9 cellular contexts compared by ENCODE assay signal in the genomic region with DNA sequence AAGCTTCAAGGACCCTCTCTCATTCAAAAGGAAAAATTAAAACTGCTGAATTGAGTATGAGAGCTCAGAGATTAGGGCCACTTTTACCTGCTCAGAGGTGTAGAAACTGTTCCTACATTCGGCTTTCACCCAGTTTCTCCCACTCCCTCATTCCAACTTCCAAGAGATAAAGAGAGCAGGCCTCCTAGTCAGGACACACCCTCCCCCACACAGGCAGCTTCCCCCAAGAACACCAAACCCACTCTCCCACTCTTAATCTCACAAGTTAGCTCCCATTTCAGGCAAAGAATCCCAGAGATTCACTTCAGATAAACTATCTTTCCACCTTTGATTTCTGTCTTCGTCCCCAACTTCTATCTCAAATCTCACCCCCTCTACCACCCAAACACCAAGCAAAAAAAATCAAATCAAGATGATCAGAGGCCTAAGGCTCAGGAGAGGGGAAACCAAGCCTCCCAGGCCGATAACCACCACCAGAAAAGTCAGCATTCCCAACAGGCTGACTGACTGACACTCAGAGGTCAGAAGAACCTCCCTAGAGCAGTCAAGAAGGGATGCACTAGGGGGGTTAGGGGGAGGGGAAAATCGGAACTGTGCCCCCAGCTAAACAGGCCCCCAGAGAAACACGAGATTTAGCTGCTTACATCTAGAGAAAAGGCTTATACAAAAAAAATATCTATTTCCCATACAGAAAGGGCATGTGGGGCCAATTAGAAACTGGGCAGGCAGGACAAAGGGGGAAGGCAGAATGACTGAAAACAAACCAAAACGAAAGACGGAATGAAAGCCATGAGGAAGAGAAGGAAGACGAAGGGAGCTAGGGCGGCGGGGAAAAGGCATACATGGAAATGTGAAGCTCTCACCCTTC. TPM values are rescaled to one million over a fixed set of nuclear protein-coding genes. Genes with fewer than 3 reads are reported as not detected.
DNase-seq lines count a peak whose midpoint lies in the region; ATAC-seq, FAIRE-seq and TF ChIP-seq lines count a peak whose summit lies in the region.
"Had no signal": no experiment of that assay in that cellular context is flagged by ENCODE, and none has a peak within 500 bp of the region (broad histone marks: within the 10 kb centered on the region; RNA-seq: fewer than 3 reads in every experiment).

No MANE protein-coding gene starts in this region.

- H3K9me3 ChIP-seq in lower lobe of right lung: no peaks in the 10 kb centered on the region

- no peak for DNase-seq in activated naive CD4-positive, alpha-beta T cell treated with anti-CD3 and anti-CD28 coated beads, Interleukin-2, amount 10 ng/mL, durations not matched to agents 7 days and 5 days
- no peak for DNase-seq in activated naive CD4-positive, alpha-beta T cell treated with Interleukin-2 at 50 U/mL for 16 hours
- DNase-seq in astrocyte of the cerebellum (ENCODE audit: low read depth) (no peak), lower lobe of right lung (no peak), type B pancreatic cell (ENCODE audit: extremely low spot score, unreplicated experiment) (no peak), SHP77 (lab: John Stamatoyannopoulos, UW) (no peak), GM19239 (ENCODE audit: insufficient read length, low spot score) (no peak)

- no peak for ATAC-seq in lower lobe of right lung
- no peak for ATAC-seq in GM21786 (IDR thresholded peaks at IDR 0.05; ENCODE audit: unreplicated experiment)

- H3K36me3 Mint-ChIP-seq in activated naive CD4-positive, alpha-beta T cell treated with anti-CD3 and anti-CD28 coated beads, Interleukin-2, amount 10 ng/mL, durations not matched to agents 7 days and 5 days: peaks cover 48% of the 10 kb centered on the region
- H3K36me3 Mint-ChIP-seq in type B pancreatic cell: peaks cover 32% of the 10 kb centered on the region

- H3K27ac Mint-ChIP-seq in activated naive CD4-positive, alpha-beta T cell treated with anti-CD3 and anti-CD28 coated beads, Interleukin-2, amount 10 ng/mL, durations not matched to agents 7 days and 5 days: peak overlapping the region; percentile 53
- peak overlapping the region; percentile 96 for H3K27ac Mint-ChIP-seq in type B pancreatic cell

- H3K27ac ChIP-seq in lower lobe of right lung: peak overlapping the region; percentile 78

- CTCF ChIA-PET in activated naive CD4-positive, alpha-beta T cell treated with anti-CD3 and anti-CD28 coated beads, Interleukin-2, amount 10 ng/mL, durations not matched to agents 7 days and 5 days (lab: Charles Lee): interaction anchor here (0.7 to 3.3 kb wide), 9 partner anchors 10 to 925 kb away, joined by 3 to 14 read pairs (median 9); partner anchors contain the start of genes ACIN1, C14orf119 and CDH24

- intact Hi-C loops in lower lobe of right lung (cut with DNase I): no loop called here

- H3K36me3 ChIP-seq in lower lobe of right lung: peaks cover 78% of the 10 kb centered on the region

- no peaks in the 10 kb centered on the region for H3K27me3 Mint-ChIP-seq in activated naive CD4-positive, alpha-beta T cell treated with anti-CD3 and anti-CD28 coated beads, Interleukin-2, amount 10 ng/mL, durations not matched to agents 7 days and 5 days
- no peaks in the 10 kb centered on the region for H3K27me3 Mint-ChIP-seq in type B pancreatic cell

- in situ Hi-C loops in astrocyte of the cerebellum (cut with HindIII; ENCODE audit: low sequenced_read_pairs): no loop called here

- H3K4me3 Mint-ChIP-seq in activated naive CD4-positive, alpha-beta T cell treated with anti-CD3 and anti-CD28 coated beads, Interleukin-2, amount 10 ng/mL, durations not matched to agents 7 days and 5 days: peak overlapping the region; percentile 92
- peak overlapping the region; percentile 93 for H3K4me3 Mint-ChIP-seq in type B pancreatic cell

- H3K4me3 ChIP-seq in astrocyte of the cerebellum (ENCODE audit: low read depth, low read length): peak overlapping the region; percentile 98
- H3K4me3 ChIP-seq in lower lobe of right lung: peak overlapping the region; percentile 67

- FAIRE-seq in GM19239 (lab: Jason Lieb, UNC): no peak

- peaks cover 39% of the 10 kb centered on the region for H3K4me1 Mint-ChIP-seq in activated naive CD4-positive, alpha-beta T cell treated with anti-CD3 and anti-CD28 coated beads, Interleukin-2, amount 10 ng/mL, durations not matched to agents 7 days and 5 days
- peaks cover 40% of the 10 kb centered on the region for H3K4me1 Mint-ChIP-seq in type B pancreatic cell (ENCODE audit: unreplicated experiment)

- no peaks in the 10 kb centered on the region for H3K9me3 Mint-ChIP-seq in activated naive CD4-positive, alpha-beta T cell treated with anti-CD3 and anti-CD28 coated beads, Interleukin-2, amount 10 ng/mL, durations not matched to agents 7 days and 5 days
- H3K9me3 Mint-ChIP-seq in type B pancreatic cell: no peaks in the 10 kb centered on the region

- peaks cover 36% of the 10 kb centered on the region for H3K4me1 ChIP-seq in lower lobe of right lung

- no peak for TF ChIP-seq CTCF in astrocyte of the cerebellum (IDR thresholded peaks at IDR 0.05; ENCODE audit: low read depth, low read length, missing control alignments)
- TF ChIP-seq CTCF in lower lobe of right lung (IDR thresholded peaks at IDR 0.05): no peak
- TF ChIP-seq CTCF in type B pancreatic cell (conservative IDR thresholded peaks at IDR 0.05): no peak

- no peaks in the 10 kb centered on the region for H3K27me3 ChIP-seq in lower lobe of right lung (ENCODE audit: low read depth)

RNA-seq across cellular contexts. Expression of gene CDH24, which starts 13.2 kb away (rescaled TPM):
- total RNA-seq in lower lobe of right lung (5.6 TPM), type B pancreatic cell (ENCODE audit: low replicate concordance) (7.9 and 20.4 TPM in 2 replicates)

RNA-seq across cellular contexts. Expression of gene ACIN1, which starts 24.4 kb away (rescaled TPM):
- total RNA-seq in lower lobe of right lung: 163 TPM
- total RNA-seq in type B pancreatic cell (ENCODE audit: low replicate concordance): 214 and 342 TPM in 2 replicates

RNA-seq across cellular contexts. Expression of gene C14orf119, which starts 24.8 kb away (rescaled TPM):
- total RNA-seq in lower lobe of right lung (53.3 TPM), type B pancreatic cell (ENCODE audit: low replicate concordance) (53.0 and 67.2 TPM in 2 replicates)

RNA-seq across cellular contexts. Expression of gene PSMB11, which starts 28.5 kb away (rescaled TPM):
- total RNA-seq in lower lobe of right lung (not detected), type B pancreatic cell (ENCODE audit: low replicate concordance) (not detected in 2 replicates)
- total RNA-seq: RPMI7951 had no signal

RNA-seq across cellular contexts. Expression of gene CIROP, which starts 34.3 kb away (rescaled TPM):
- total RNA-seq in lower lobe of right lung (not detected), type B pancreatic cell (ENCODE audit: low replicate concordance) (0.19 and 0.40 TPM in 2 replicates)
- total RNA-seq: RPMI7951 had no signal
